Comparison of ENCODE assay signal across 11 cellular contexts in genomic region chr9:128992995-128993394, GRCh38. TPM values are rescaled to one million over a fixed set of nuclear protein-coding genes. Genes with fewer than 3 reads are reported as not detected.
DNase-seq lines count a peak whose midpoint lies in the region; ATAC-seq and TF ChIP-seq lines count a peak whose summit lies in the region.
"Had no signal": no experiment of that assay in that cellular context is flagged by ENCODE, and none has a peak within 500 bp of the region (broad histone marks: within the 10 kb centered on the region; RNA-seq: fewer than 3 reads in every experiment).

No MANE protein-coding gene starts in this region.

- H3K27me3 Mint-ChIP-seq in GM23338 (ENCODE audit: insufficient read depth, low read depth, poor library complexity): peaks cover 4% of the 10 kb centered on the region
- H3K27me3 Mint-ChIP-seq in progenitor cell of endocrine pancreas: no peaks in the 10 kb centered on the region
- H3K27me3 Mint-ChIP-seq: effector memory CD8-positive, alpha-beta T cell had no signal

- no peaks in the 10 kb centered on the region for H3K9me3 ChIP-seq in SK-N-SH
- H3K9me3 ChIP-seq in thyroid gland: no peaks in the 10 kb centered on the region

- 99% methylated on average over 5 of the region's 7 CpGs for WGBS in SK-N-SH (ENCODE audit: low lambda C conversion rate)
- 82 to 84% methylated on average over 7 of the region's 7 CpGs for WGBS in thyroid gland, 2 donors

- H3K79me2 ChIP-seq in GM23338 (replicated peaks; ENCODE audit: insufficient read depth): no peaks in the 10 kb centered on the region
- H3K79me2 ChIP-seq in SK-N-SH (ENCODE audit: insufficient read depth): no peaks in the 10 kb centered on the region

- H3K36me3 ChIP-seq in GM23338 (ENCODE audit: insufficient read depth): peaks cover 63% of the 10 kb centered on the region
- peaks cover 55 to 68% of the 10 kb centered on the region in 2 experiments for H3K36me3 ChIP-seq in SK-N-SH (replicated peaks in 1 of 2; ENCODE audit: control insufficient read depth in 1 of 2, insufficient read depth in 2 of 2, low read length in 1 of 2)
- H3K36me3 ChIP-seq in thyroid gland: peaks cover 32 to 93% of the 10 kb centered on the region in 2 donors

- no peak overlapping the region for H2AFZ ChIP-seq in GM23338
- H2AFZ ChIP-seq in SK-N-SH (ENCODE audit: low read depth): no peak overlapping the region

- H3K4me1 Mint-ChIP-seq in GM23338: no peaks in the 10 kb centered on the region
- H3K4me1 Mint-ChIP-seq in progenitor cell of endocrine pancreas (ENCODE audit: low read depth): no peaks in the 10 kb centered on the region

- no peaks in the 10 kb centered on the region for H3K9me3 Mint-ChIP-seq in GM23338
- H3K9me3 Mint-ChIP-seq in progenitor cell of endocrine pancreas (ENCODE audit: low read depth): no peaks in the 10 kb centered on the region
- H3K9me3 Mint-ChIP-seq: effector memory CD8-positive, alpha-beta T cell; natural killer cell had no signal

- POLR2A ChIA-PET in SK-N-SH (lab: Yijun Ruan, JAX): no interaction called here

- H3K4me1 ChIP-seq in GM23338 (ENCODE audit: insufficient read depth): no peaks in the 10 kb centered on the region
- H3K4me1 ChIP-seq in SK-N-SH (ENCODE audit: control insufficient read depth in 1 of 2, insufficient read depth in 2 of 2, low read depth in 1 of 2, low read length in 1 of 2): no peaks in the 10 kb centered on the region; a peak in 1 of 4 replicates
- H3K4me1 ChIP-seq in thyroid gland: no peaks in the 10 kb centered on the region

- TF ChIP-seq RAD21 in SK-N-SH (IDR thresholded peaks at IDR 0.05; ENCODE audit: low read length): peak; percentile 21; the same call in 1 of the 2 replicates

- H3K4me3 Mint-ChIP-seq in GM23338: no peak overlapping the region
- no peak overlapping the region for H3K4me3 Mint-ChIP-seq in progenitor cell of endocrine pancreas (ENCODE audit: low read depth)
- H3K4me3 Mint-ChIP-seq: effector memory CD8-positive, alpha-beta T cell; natural killer cell had no signal

- H3K4me3 ChIP-seq in GM23338: no peak overlapping the region
- no peak overlapping the region for H3K4me3 ChIP-seq in SK-N-SH (ENCODE audit: low read depth in 2 of 2, low read length in 1 of 2)
- H3K4me3 ChIP-seq in fibroblast of the aortic adventitia (ENCODE audit: low read depth, low read length): no peak overlapping the region
- no peak overlapping the region for H3K4me3 ChIP-seq in thyroid gland (replicated peaks in 1 of 3)

- H3K9me2 ChIP-seq in GM23338 (ENCODE audit: insufficient read depth) (no peaks in the 10 kb centered on the region), SK-N-SH (no peaks in the 10 kb centered on the region)

- H3F3A ChIP-seq in GM23338 (replicated peaks; ENCODE audit: low read depth): peaks cover 17% of the 10 kb centered on the region
- H3F3A ChIP-seq in SK-N-SH (replicated peaks; ENCODE audit: insufficient read depth): peaks cover 4% of the 10 kb centered on the region

- peak; percentile 47 to 55 for TF ChIP-seq CTCF in GM23338 (conservative IDR thresholded peaks at IDR 0.05; ENCODE audit: low read depth in 2 of 2)
- TF ChIP-seq CTCF in SK-N-SH (IDR thresholded peaks at IDR 0.05): peak; percentile 31; the same call in 1 of the 2 replicates
- TF ChIP-seq CTCF in fibroblast of the aortic adventitia (IDR thresholded peaks at IDR 0.05; ENCODE audit: insufficient read depth, low read length): peak; percentile 33
- TF ChIP-seq CTCF in progenitor cell of endocrine pancreas (IDR thresholded peaks at IDR 0.05; ENCODE audit: unreplicated experiment): peak; percentile 36
- no peak for TF ChIP-seq CTCF in thyroid gland (IDR thresholded peaks at IDR 0.05)

- H3K27ac Mint-ChIP-seq in GM23338 (no peak overlapping the region), progenitor cell of endocrine pancreas (no peak overlapping the region)
- H3K27ac Mint-ChIP-seq: effector memory CD8-positive, alpha-beta T cell had no signal

- H3K27ac ChIP-seq in GM23338 (ENCODE audit: low read depth): no peak overlapping the region; the same call in 1 of the 2 replicates
- H3K27ac ChIP-seq in SK-N-SH (ENCODE audit: low read depth in 2 of 2, low read length in 1 of 2): no peak overlapping the region
- no peak overlapping the region for H3K27ac ChIP-seq in thyroid gland

- H3K27me3 ChIP-seq in GM23338 (ENCODE audit: insufficient read depth) (no peaks in the 10 kb centered on the region), SK-N-SH (ENCODE audit: insufficient read depth) (no peaks in the 10 kb centered on the region), thyroid gland (no peaks in the 10 kb centered on the region)

- CTCF ChIA-PET in SK-N-SH (lab: Yijun Ruan, JAX): interaction anchor here (1.0 to 2.1 kb wide), 6 partner anchors 12 to 65 kb away, joined by 3 to 7 read pairs (median 4); no protein-coding TSS in a partner anchor

- H4K20me1 ChIP-seq in GM23338 (replicated peaks; ENCODE audit: insufficient read depth) (peaks cover 17% of the 10 kb centered on the region), SK-N-SH (ENCODE audit: insufficient read depth) (no peaks in the 10 kb centered on the region)

- ATAC-seq in GM23338 (peak; percentile 89), HG03342 (IDR thresholded peaks at IDR 0.05; ENCODE audit: unreplicated experiment) (no peak), GM21786 (IDR thresholded peaks at IDR 0.05; ENCODE audit: unreplicated experiment) (no peak)
- ATAC-seq: effector memory CD8-positive, alpha-beta T cell; natural killer cell had no signal

- no peak for TF ChIP-seq POLR2A in thyroid gland (IDR thresholded peaks at IDR 0.05)

- H3K36me3 Mint-ChIP-seq in GM23338 (ENCODE audit: low read depth) (peaks cover 72% of the 10 kb centered on the region), progenitor cell of endocrine pancreas (ENCODE audit: insufficient read depth) (peaks cover 25% of the 10 kb centered on the region)

- intact Hi-C loops in thyroid gland (cut with DNase I): no loop called here

- H3K9ac ChIP-seq in SK-N-SH: no peak overlapping the region

- DNase-seq in GM23338 (ENCODE audit: low spot score): peak; percentile 65
- DNase-seq in SK-N-SH: no peak
- peak; percentile 22 for DNase-seq in fibroblast of the aortic adventitia (ENCODE audit: low read depth)
- no peak for DNase-seq in progenitor cell of endocrine pancreas (ENCODE audit: low spot score, unreplicated experiment)
- no peak for DNase-seq in NCI-H1694 treated with DMSO at 0.1 percent for 48 hours (lab: John Stamatoyannopoulos, UW)
- no peak for DNase-seq in thyroid gland
- DNase-seq: effector memory CD8-positive, alpha-beta T cell; GOT3; natural killer cell had no signal

- H3K4me2 ChIP-seq in GM23338: no peak overlapping the region
- H3K4me2 ChIP-seq in SK-N-SH: no peak overlapping the region

- TF ChIP-seq EP300 in SK-N-SH (IDR thresholded peaks at IDR 0.05; ENCODE audit: borderline replicate concordance in 1 of 2, low read depth in 1 of 2, low read length in 1 of 2): no peak

TF ChIP-seq in SK-N-SH, 30 proteins besides CTCF, POLR2A, EP300 and RAD21:
- peak; percentile 21; the same call in 1 of the 2 replicates for TF ChIP-seq SMC3 (IDR thresholded peaks at IDR 0.05; ENCODE audit: low read depth, low read length)
- TF ChIP-seq MEF2A (IDR thresholded peaks at IDR 0.05; ENCODE audit: borderline replicate concordance, low read depth): no peak

RNA-seq across cellular contexts. Expression of gene SH3GLB2, which starts 35.1 kb away (rescaled TPM):
- 64.3 and 68.0 TPM in 2 replicates for total RNA-seq in GM23338 (2014; rRNA removed; shearing (Covaris generic))
- polyA plus RNA-seq in GM23338 (2016; fragmentation: Nextera tagmentation; extraction: Ambion mirVana) (21.9 and 22.8 TPM in 2 replicates), SK-N-SH (2012; rRNA removed) (94.4 and 111 TPM in 2 replicates)
- polyA plus RNA-seq in SK-N-SH (2012; cell fraction: cytosol; rRNA removed): 24.8 and 39.7 TPM in 2 replicates
- polyA plus RNA-seq in SK-N-SH (2012; cell fraction: nucleus; rRNA removed): 624 and 677 TPM in 2 replicates
- total RNA-seq in fibroblast of the aortic adventitia (ENCODE audit: low replicate concordance) (32.1 and 41.0 TPM in 2 replicates), progenitor cell of endocrine pancreas (182 and 183 TPM in 2 replicates), thyroid gland (100 to 1,000 TPM in 1 of 4 donors, 10 to 100 TPM in 3; 89.5 to 139 (median 93.7) TPM)

RNA-seq across cellular contexts. Expression of gene MIGA2, which starts 43.4 kb away (rescaled TPM):
- 37.1 and 47.8 TPM in 2 replicates for total RNA-seq in GM23338 (2014; rRNA removed; shearing (Covaris generic))
- polyA plus RNA-seq in GM23338 (2016; fragmentation: Nextera tagmentation; extraction: Ambion mirVana): 15.3 and 19.3 TPM in 2 replicates
- polyA plus RNA-seq in SK-N-SH (2012; rRNA removed): 21.2 and 26.4 TPM in 2 replicates
- 6.0 and 9.9 TPM in 2 replicates for polyA plus RNA-seq in SK-N-SH (2012; cell fraction: cytosol; rRNA removed)
- 104 and 119 TPM in 2 replicates for polyA plus RNA-seq in SK-N-SH (2012; cell fraction: nucleus; rRNA removed)
- 20.6 and 35.5 TPM in 2 replicates for total RNA-seq in fibroblast of the aortic adventitia (ENCODE audit: low replicate concordance)
- 42.6 and 45.4 TPM in 2 replicates for total RNA-seq in progenitor cell of endocrine pancreas
- total RNA-seq in thyroid gland: 10 to 100 TPM; 23.9 to 78.8 (median 50.0) TPM

RNA-seq across cellular contexts. Expression of gene NUP188, which starts 45.5 kb away (rescaled TPM):
- total RNA-seq in GM23338 (2014; rRNA removed; shearing (Covaris generic)): 107 and 117 TPM in 2 replicates
- polyA plus RNA-seq in GM23338 (2016; fragmentation: Nextera tagmentation; extraction: Ambion mirVana) (25.5 and 28.4 TPM in 2 replicates), SK-N-SH (2012; rRNA removed) (41.5 and 49.5 TPM in 2 replicates)
- 19.7 and 29.6 TPM in 2 replicates for polyA plus RNA-seq in SK-N-SH (2012; cell fraction: cytosol; rRNA removed)
- polyA plus RNA-seq in SK-N-SH (2012; cell fraction: nucleus; rRNA removed): 74.3 and 77.1 TPM in 2 replicates
- total RNA-seq in fibroblast of the aortic adventitia (ENCODE audit: low replicate concordance) (37.0 and 69.1 TPM in 2 replicates), progenitor cell of endocrine pancreas (68.3 and 74.8 TPM in 2 replicates), thyroid gland (10 to 100 TPM; 27.1 to 78.2 (median 35.8) TPM)

RNA-seq across cellular contexts. Expression of gene DOLK, which starts 45.6 kb away (rescaled TPM):
- 20.2 and 21.3 TPM in 2 replicates for total RNA-seq in GM23338 (2014; rRNA removed; shearing (Covaris generic))
- polyA plus RNA-seq in GM23338 (2016; fragmentation: Nextera tagmentation; extraction: Ambion mirVana): 9.8 and 10.3 TPM in 2 replicates
- polyA plus RNA-seq in SK-N-SH (2012; rRNA removed): 23.1 and 31.7 TPM in 2 replicates
- polyA plus RNA-seq in SK-N-SH (2012; cell fraction: cytosol; rRNA removed): 15.8 and 23.1 TPM in 2 replicates
- 12.1 and 15.0 TPM in 2 replicates for polyA plus RNA-seq in SK-N-SH (2012; cell fraction: nucleus; rRNA removed)
- 17.6 and 27.4 TPM in 2 replicates for total RNA-seq in fibroblast of the aortic adventitia (ENCODE audit: low replicate concordance)
- 15.5 and 16.3 TPM in 2 replicates for total RNA-seq in progenitor cell of endocrine pancreas
- total RNA-seq in thyroid gland: 10 to 100 TPM; 21.1 to 25.2 (median 22.2) TPM

Comparison
In these comparisons a context has a peak if more than half of its experiments do, and no peak if none do; other contexts are left out.
1. DNase-seq: peak in GM23338 (single experiment) and fibroblast of the aortic adventitia (single experiment); none in SK-N-SH (single experiment), progenitor cell of endocrine pancreas (single experiment), NCI-H1694 treated with DMSO at 0.1 percent for 48 hours (single experiment) and thyroid gland (0 of 2).
2. CTCF ChIP-seq: peak in GM23338 (2 of 2), SK-N-SH (single experiment), fibroblast of the aortic adventitia (single experiment) and progenitor cell of endocrine pancreas (single experiment); none in thyroid gland (0 of 6).